Comparison of ENCODE assay signal across 10 cellular contexts in genomic region chr10:65358565-65358964, GRCh38.
DNase-seq lines count a peak whose midpoint lies in the region; ATAC-seq and TF ChIP-seq lines count a peak whose summit lies in the region.
"Had no signal": no experiment of that assay in that cellular context is flagged by ENCODE, and none has a peak within 500 bp of the region (broad histone marks: within the 10 kb centered on the region; RNA-seq: fewer than 3 reads in every experiment).

No MANE protein-coding gene starts in this region.

- no peak for TF ChIP-seq EP300 in Ishikawa (IDR thresholded peaks at IDR 0.05; ENCODE audit: borderline replicate concordance)

- DNase-seq in COLO829 (ENCODE audit: low spot score), result peak; percentile 4
- peak; percentile 10 for DNase-seq in astrocyte of the spinal cord (ENCODE audit: low read depth, low spot score)
- no peak for DNase-seq in left lobe of liver (ENCODE audit: low spot score)
- DNase-seq in amniotic stem cell (lab: John Stamatoyannopoulos, UW), result no peak
- DNase-seq in occipital lobe (lab: John Stamatoyannopoulos, UW), result no peak

- H3K4me3 ChIP-seq in astrocyte of the spinal cord (ENCODE audit: low read depth, low read length), result no peak overlapping the region
- H3K4me3 ChIP-seq: K562 had no signal

- no peaks in the 10 kb centered on the region for H3K27me3 Mint-ChIP-seq in stimulated activated memory B cell treated with anti-CD40 and anti-IgM and Interleukin-4, amounts not matched to agents 10 μg/mL and 1 μg/mL and 100 μg/mL, for 72 hours
- H3K27me3 Mint-ChIP-seq: memory B cell had no signal

- H3K9me3 Mint-ChIP-seq in stimulated activated memory B cell treated with anti-CD40 and anti-IgM and Interleukin-4, amounts not matched to agents 10 μg/mL and 1 μg/mL and 100 μg/mL, for 72 hours, result peaks cover 7% of the 10 kb centered on the region

- H3K27ac Mint-ChIP-seq in stimulated activated memory B cell treated with anti-CD40 and anti-IgM and Interleukin-4, amounts not matched to agents 10 μg/mL and 1 μg/mL and 100 μg/mL, for 72 hours, result no peak overlapping the region
- H3K27ac Mint-ChIP-seq: memory B cell had no signal

- TF ChIP-seq RAD21 in Ishikawa (IDR thresholded peaks at IDR 0.05; ENCODE audit: low read depth), result peak; percentile 41

- H3K4me3 Mint-ChIP-seq in stimulated activated memory B cell treated with anti-CD40 and anti-IgM and Interleukin-4, amounts not matched to agents 10 μg/mL and 1 μg/mL and 100 μg/mL, for 72 hours, result no peak overlapping the region
- H3K4me3 Mint-ChIP-seq: memory B cell had no signal

- H3K36me3 Mint-ChIP-seq in stimulated activated memory B cell treated with anti-CD40 and anti-IgM and Interleukin-4, amounts not matched to agents 10 μg/mL and 1 μg/mL and 100 μg/mL, for 72 hours, result no peaks in the 10 kb centered on the region
- H3K36me3 Mint-ChIP-seq: memory B cell had no signal

- ATAC-seq in left lobe of liver (peak; percentile 63), HG03108 (IDR thresholded peaks at IDR 0.05; ENCODE audit: unreplicated experiment) (no peak)
- no peak for ATAC-seq in stimulated activated memory B cell treated with anti-CD40 and anti-IgM and Interleukin-4, amounts not matched to agents 10 μg/mL and 1 μg/mL and 100 μg/mL, for 72 hours
- ATAC-seq: K562 had no signal

- peak; percentile 55 for TF ChIP-seq CTCF in astrocyte of the spinal cord (IDR thresholded peaks at IDR 0.05; ENCODE audit: low read depth, low read length)

- in situ Hi-C loops in astrocyte of the spinal cord (cut with HindIII; ENCODE audit: low sequenced_read_pairs), result no loop called here

- H3K4me1 Mint-ChIP-seq in stimulated activated memory B cell treated with anti-CD40 and anti-IgM and Interleukin-4, amounts not matched to agents 10 μg/mL and 1 μg/mL and 100 μg/mL, for 72 hours, result no peaks in the 10 kb centered on the region
- H3K4me1 Mint-ChIP-seq: memory B cell had no signal

TF ChIP-seq in Ishikawa, 13 proteins besides CTCF, POLR2A, EP300 and RAD21:
- TF ChIP-seq ZBTB7A (IDR thresholded peaks at IDR 0.05; ENCODE audit: low read depth) (no peak), REST (IDR thresholded peaks at IDR 0.05; ENCODE audit: low read depth) (no peak), MAX (IDR thresholded peaks at IDR 0.05) (no peak), CEBPB (IDR thresholded peaks at IDR 0.05) (no peak), EGR1 (IDR thresholded peaks at IDR 0.05) (no peak), NFIC (IDR thresholded peaks at IDR 0.05) (no peak), YY1 (IDR thresholded peaks at IDR 0.05; ENCODE audit: low read depth) (no peak), TAF1 (IDR thresholded peaks at IDR 0.05; ENCODE audit: low read depth) (no peak), USF1 (IDR thresholded peaks at IDR 0.05) (no peak), TCF12 (IDR thresholded peaks at IDR 0.05; ENCODE audit: low read depth) (no peak)

Comparison
In these comparisons a context has a peak if more than half of its experiments do, and no peak if none do; other contexts are left out.
1. DNase-seq: peak in COLO829 (single experiment) and astrocyte of the spinal cord (single experiment); none in left lobe of liver (single experiment), amniotic stem cell (single experiment) and occipital lobe (single experiment).